In genomic region chr1:156927215-156928042, GRCh38 we compare ENCODE assay signal across 1 cellular context.
TF ChIP-seq lines count a peak whose summit lies in the region.

No MANE protein-coding gene starts in this region.

TF ChIP-seq in H1, 55 proteins besides CTCF, POLR2A, EP300 and RAD21:
- 0 out of 2 replicates have a peak, but pooled peaks have one; percentile 58 for TF ChIP-seq GABPA (IDR thresholded peaks at IDR 0.05; ENCODE audit: borderline replicate concordance, insufficient read depth, low read length)
- 0 out of 2 replicates have a peak, but pooled peaks have one; percentile 23 for TF ChIP-seq TAF1 (IDR thresholded peaks at IDR 0.05; ENCODE audit: low read depth, low read length)
- TF ChIP-seq SAP30 (IDR thresholded peaks at IDR 0.05; ENCODE audit: insufficient read depth, insufficient replicate concordance, low read length), result no peak
- TF ChIP-seq SUZ12 (IDR thresholded peaks at IDR 0.05; ENCODE audit: low read length), result peak; percentile 80
- no peak for TF ChIP-seq RNF2 (IDR thresholded peaks at IDR 0.05; ENCODE audit: borderline replicate concordance, low read depth, low read length, missing control alignments, poor library complexity, severe bottlenecking)
- TF ChIP-seq TEAD4 (IDR thresholded peaks at IDR 0.05; ENCODE audit: low read depth, low read length), result 0 out of 2 replicates have a peak, but pooled peaks have one; percentile 4
- no peak for TF ChIP-seq TAF7 (optimal IDR thresholded peaks at IDR 0.05; ENCODE audit: borderline replicate concordance, low read depth, low read length)
- no peak; the same call in 1 of the 2 replicates for TF ChIP-seq E2F6 (IDR thresholded peaks at IDR 0.05)
- peak; percentile 83 for TF ChIP-seq EZH2 (IDR thresholded peaks at IDR 0.05; ENCODE audit: low read depth, low read length, severe bottlenecking)
- TF ChIP-seq ATF3 (IDR thresholded peaks at IDR 0.05; ENCODE audit: insufficient read depth, low read depth, low read length), result no peak
- TF ChIP-seq ZNF274 (IDR thresholded peaks at IDR 0.05; ENCODE audit: borderline replicate concordance, extremely low read depth, low read length), result no peak
- TF ChIP-seq SP2 (IDR thresholded peaks at IDR 0.05; ENCODE audit: low read length), result no peak
- peak; percentile 67 for TF ChIP-seq CTBP2 (IDR thresholded peaks at IDR 0.05; ENCODE audit: borderline replicate concordance, insufficient read depth, insufficient read length, low read length)
- TF ChIP-seq SIRT6 (IDR thresholded peaks at IDR 0.05; ENCODE audit: low read length), result no peak
- TF ChIP-seq GTF2F1 (IDR thresholded peaks at IDR 0.05; ENCODE audit: borderline replicate concordance, low read depth, low read length), result no peak
- TF ChIP-seq BRCA1 (IDR thresholded peaks at IDR 0.05; ENCODE audit: low read depth, low read length), result no peak
- no peak for TF ChIP-seq RXRA (IDR thresholded peaks at IDR 0.05; ENCODE audit: insufficient read depth, low read depth, low read length)
- TF ChIP-seq MAFK (IDR thresholded peaks at IDR 0.05; ENCODE audit: low read depth, low read length), result no peak
- TF ChIP-seq SP1 (IDR thresholded peaks at IDR 0.05; ENCODE audit: low read depth, low read length), result no peak
- TF ChIP-seq RFX5 (IDR thresholded peaks at IDR 0.05; ENCODE audit: borderline replicate concordance, low read depth, low read length), result no peak
- TF ChIP-seq PHF8 (conservative IDR thresholded peaks at IDR 0.05; ENCODE audit: low read depth, low read length), result no peak
- TF ChIP-seq FOSL1 (IDR thresholded peaks at IDR 0.05; ENCODE audit: insufficient read depth, low read depth, low read length), result no peak
- no peak for TF ChIP-seq BACH1 (IDR thresholded peaks at IDR 0.05; ENCODE audit: low read length)
- no peak for TF ChIP-seq CEBPB (IDR thresholded peaks at IDR 0.05; ENCODE audit: low read depth, low read length)
- TF ChIP-seq CBX5 (IDR thresholded peaks at IDR 0.05; ENCODE audit: low read depth, low read length), result no peak
- 0 out of 2 replicates have a peak, but pooled peaks have one; percentile 62 for TF ChIP-seq RBBP5 (IDR thresholded peaks at IDR 0.05; ENCODE audit: borderline replicate concordance, low read depth, low read length)
- TF ChIP-seq SIX5 (IDR thresholded peaks at IDR 0.05; ENCODE audit: low read depth, low read length), result no peak
- TF ChIP-seq HDAC6 (IDR thresholded peaks at IDR 0.05; ENCODE audit: low read depth, low read length), result no peak
- TF ChIP-seq, protein P1, sequence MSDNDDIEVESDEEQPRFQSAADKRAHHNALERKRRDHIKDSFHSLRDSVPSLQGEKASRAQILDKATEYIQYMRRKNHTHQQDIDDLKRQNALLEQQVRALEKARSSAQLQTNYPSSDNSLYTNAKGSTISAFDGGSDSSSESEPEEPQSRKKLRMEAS (IDR thresholded peaks at IDR 0.05), result no peak; the same call in none of the 2 replicates
- no peak for TF ChIP-seq CHD2 (IDR thresholded peaks at IDR 0.05; ENCODE audit: low read length)
- no peak for TF ChIP-seq POLR2AphosphoS5 (IDR thresholded peaks at IDR 0.05; ENCODE audit: low read depth, low read length)
- TF ChIP-seq JUND (IDR thresholded peaks at IDR 0.05; ENCODE audit: low read length), result no peak
- TF ChIP-seq CREB1 (IDR thresholded peaks at IDR 0.05), result peak; percentile 19; the same call in 1 of the 2 replicates
- TF ChIP-seq CHD1 (IDR thresholded peaks at IDR 0.05; ENCODE audit: low read depth, low read length), result no peak
- peak; percentile 92 for TF ChIP-seq KDM4A (IDR thresholded peaks at IDR 0.05; ENCODE audit: low read depth, low read length, severe bottlenecking)
- TF ChIP-seq SIN3A (conservative IDR thresholded peaks at IDR 0.05 in 1 of 2, IDR thresholded peaks at IDR 0.05 in 1 of 2; ENCODE audit: low read depth in 1 of 2, low read length in 2 of 2), result peak in 1 of 2 experiments; percentile 54; a peak in 1 of 4 replicates
- TF ChIP-seq TBP (IDR thresholded peaks at IDR 0.05; ENCODE audit: low read depth, low read length), result no peak
- no peak for TF ChIP-seq KDM1A (IDR thresholded peaks at IDR 0.05; ENCODE audit: borderline replicate concordance, low read length)
- no peak for TF ChIP-seq NANOG (IDR thresholded peaks at IDR 0.05; ENCODE audit: insufficient read depth, low read depth, low read length, poor library complexity, severe bottlenecking)
- TF ChIP-seq POU5F1 (IDR thresholded peaks at IDR 0.05; ENCODE audit: low read depth, low read length), result no peak
- no peak for TF ChIP-seq TCF12 (IDR thresholded peaks at IDR 0.05; ENCODE audit: low read depth, low read length)
- no peak for TF ChIP-seq CBX8 (IDR thresholded peaks at IDR 0.05; ENCODE audit: borderline replicate concordance, low read depth, low read length)
- TF ChIP-seq, protein P2, sequence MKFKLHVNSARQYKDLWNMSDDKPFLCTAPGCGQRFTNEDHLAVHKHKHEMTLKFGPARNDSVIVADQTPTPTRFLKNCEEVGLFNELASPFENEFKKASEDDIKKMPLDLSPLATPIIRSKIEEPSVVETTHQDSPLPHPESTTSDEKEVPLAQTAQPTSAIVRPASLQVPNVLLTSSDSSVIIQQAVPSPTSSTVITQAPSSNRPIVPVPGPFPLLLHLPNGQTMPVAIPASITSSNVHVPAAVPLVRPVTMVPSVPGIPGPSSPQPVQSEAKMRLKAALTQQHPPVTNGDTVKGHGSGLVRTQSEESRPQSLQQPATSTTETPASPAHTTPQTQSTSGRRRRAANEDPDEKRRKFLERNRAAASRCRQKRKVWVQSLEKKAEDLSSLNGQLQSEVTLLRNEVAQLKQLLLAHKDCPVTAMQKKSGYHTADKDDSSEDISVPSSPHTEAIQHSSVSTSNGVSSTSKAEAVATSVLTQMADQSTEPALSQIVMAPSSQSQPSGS (IDR thresholded peaks at IDR 0.05; ENCODE audit: low read length), result no peak
- peak; percentile 92 for TF ChIP-seq EGR1 (IDR thresholded peaks at IDR 0.05; ENCODE audit: borderline replicate concordance, low read depth, low read length)
- no peak for TF ChIP-seq KDM5A (IDR thresholded peaks at IDR 0.05; ENCODE audit: low read length)
- no peak for TF ChIP-seq CHD7 (IDR thresholded peaks at IDR 0.05; ENCODE audit: insufficient replicate concordance, low read length)
- no peak for TF ChIP-seq NRF1 (IDR thresholded peaks at IDR 0.05; ENCODE audit: low read depth, low read length)
- TF ChIP-seq SRF (IDR thresholded peaks at IDR 0.05; ENCODE audit: low read depth, low read length), result no peak
- no peak for TF ChIP-seq BCL11A (IDR thresholded peaks at IDR 0.05; ENCODE audit: low read depth in 2 of 2, low read length in 2 of 2)
- TF ChIP-seq HDAC2 (IDR thresholded peaks at IDR 0.05; ENCODE audit: borderline replicate concordance in 1 of 2, low read depth in 2 of 2, low read length in 2 of 2), result 0 out of 4 replicates have a peak, but pooled peaks of 1 of the 2 experiments have one; percentile 58
- peak; percentile 77 for TF ChIP-seq ASH2L (IDR thresholded peaks at IDR 0.05; ENCODE audit: low read length)
- no peak for TF ChIP-seq YY1 (IDR thresholded peaks at IDR 0.05; ENCODE audit: low read depth, low read length)
- TF ChIP-seq SP4 (IDR thresholded peaks at IDR 0.05; ENCODE audit: low read length), result no peak
- no peak for TF ChIP-seq JUN (IDR thresholded peaks at IDR 0.05; ENCODE audit: low read depth, low read length)
- TF ChIP-seq, protein P3, sequence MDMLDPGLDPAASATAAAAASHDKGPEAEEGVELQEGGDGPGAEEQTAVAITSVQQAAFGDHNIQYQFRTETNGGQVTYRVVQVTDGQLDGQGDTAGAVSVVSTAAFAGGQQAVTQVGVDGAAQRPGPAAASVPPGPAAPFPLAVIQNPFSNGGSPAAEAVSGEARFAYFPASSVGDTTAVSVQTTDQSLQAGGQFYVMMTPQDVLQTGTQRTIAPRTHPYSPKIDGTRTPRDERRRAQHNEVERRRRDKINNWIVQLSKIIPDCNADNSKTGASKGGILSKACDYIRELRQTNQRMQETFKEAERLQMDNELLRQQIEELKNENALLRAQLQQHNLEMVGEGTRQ (IDR thresholded peaks at IDR 0.05; ENCODE audit: low read length), result no peak
